Comparison of ENCODE assay signal across 19 cellular contexts in genomic region chr5:137192293-137192743, GRCh38.
DNase-seq lines count a peak whose midpoint lies in the region; ATAC-seq and TF ChIP-seq lines count a peak whose summit lies in the region.
"Had no signal": no experiment of that assay in that cellular context is flagged by ENCODE, and none has a peak within 500 bp of the region (broad histone marks: within the 10 kb centered on the region; RNA-seq: fewer than 3 reads in every experiment).

No MANE protein-coding gene starts in this region.

- no peaks in the 10 kb centered on the region for H3K27me3 Mint-ChIP-seq in activated naive CD4-positive, alpha-beta T cell treated with anti-CD3 and anti-CD28 coated beads, Interleukin-2, amount 10 ng/mL, durations not matched to agents 7 days and 5 days
- H3K27me3 Mint-ChIP-seq: activated CD4-positive, alpha-beta T cell treated with anti-CD3 and anti-CD28 coated beads, Interleukin-2, amount 10 ng/mL, durations not matched to agents 24 days and 14 days; dendritic cell treated with granulocyte-macrophage colony-stimulating factor and Interleukin-4, amounts not matched to agents 40 ng/mL and 50 ng/mL, for 4 days had no signal

- TF ChIP-seq EP300 in stomach (IDR thresholded peaks at IDR 0.05): no peak

- no peak overlapping the region for H3K4me3 ChIP-seq in GM23248
- no peak overlapping the region for H3K4me3 ChIP-seq in RWPE2 (ENCODE audit: severe bottlenecking)
- H3K4me3 ChIP-seq in fibroblast of villous mesenchyme (ENCODE audit: low read depth, low read length): no peak overlapping the region
- no peak overlapping the region for H3K4me3 ChIP-seq in stomach
- H3K4me3 ChIP-seq: suprapubic skin had no signal

- H3K9me3 Mint-ChIP-seq in activated naive CD4-positive, alpha-beta T cell treated with anti-CD3 and anti-CD28 coated beads, Interleukin-2, amount 10 ng/mL, durations not matched to agents 7 days and 5 days: no peaks in the 10 kb centered on the region
- H3K9me3 Mint-ChIP-seq: activated CD4-positive, alpha-beta T cell treated with anti-CD3 and anti-CD28 coated beads, Interleukin-2, amount 10 ng/mL, durations not matched to agents 24 days and 14 days; activated T-cell treated with anti-CD3 and anti-CD28 coated beads, Interleukin-2, amount 50 U/mL, for 4 hours; dendritic cell treated with granulocyte-macrophage colony-stimulating factor and Interleukin-4, amounts not matched to agents 40 ng/mL and 50 ng/mL, for 4 days had no signal

- intact Hi-C loops in stomach (cut with DNase I; ENCODE audit: low total_unique reads): no loop called here

- CTCF ChIA-PET in activated naive CD4-positive, alpha-beta T cell treated with anti-CD3 and anti-CD28 coated beads, Interleukin-2, amount 10 ng/mL, durations not matched to agents 7 days and 5 days (lab: Charles Lee): no interaction called here

- no peaks in the 10 kb centered on the region for H4K20me1 ChIP-seq in GM23248 (ENCODE audit: insufficient read depth)

- H3K4me1 ChIP-seq in GM23248 (ENCODE audit: insufficient read depth) (peaks cover 59% of the 10 kb centered on the region), RWPE2 (ENCODE audit: insufficient read depth, poor library complexity, severe bottlenecking) (peaks cover 40% of the 10 kb centered on the region), stomach (peaks cover 0 to 5% (median 0%) of the 10 kb centered on the region in 4 donors)
- H3K4me1 ChIP-seq: parathyroid adenoma, suprapubic skin had no signal

- H3K9ac ChIP-seq in GM23248: peak overlapping the region; percentile 28; the same call in 1 of the 2 replicates
- H3K9ac ChIP-seq: parathyroid adenoma had no signal

- TF ChIP-seq CTCF in RWPE2 (IDR thresholded peaks at IDR 0.05; ENCODE audit: poor library complexity, severe bottlenecking) (no peak), fibroblast of villous mesenchyme (IDR thresholded peaks at IDR 0.05; ENCODE audit: insufficient read depth, low read depth, low read length) (no peak), stomach (IDR thresholded peaks at IDR 0.05) (no peak)

- ATAC-seq in RWPE2 (ENCODE audit: low read depth): peak; percentile 86
- no peak for ATAC-seq in HG03196 (IDR thresholded peaks at IDR 0.05; ENCODE audit: unreplicated experiment)
- ATAC-seq: activated T-cell treated with anti-CD3 and anti-CD28 coated beads, Interleukin-2, amount 50 U/mL, for 4 hours had no signal

- peaks cover 61% of the 10 kb centered on the region for H3K79me2 ChIP-seq in GM23248 (ENCODE audit: insufficient read depth)
- H3K79me2 ChIP-seq: parathyroid adenoma had no signal

- H3K27ac Mint-ChIP-seq in activated naive CD4-positive, alpha-beta T cell treated with anti-CD3 and anti-CD28 coated beads, Interleukin-2, amount 10 ng/mL, durations not matched to agents 7 days and 5 days: no peak overlapping the region
- H3K27ac Mint-ChIP-seq: activated CD4-positive, alpha-beta T cell treated with anti-CD3 and anti-CD28 coated beads, Interleukin-2, amount 10 ng/mL, durations not matched to agents 24 days and 14 days; dendritic cell treated with granulocyte-macrophage colony-stimulating factor and Interleukin-4, amounts not matched to agents 40 ng/mL and 50 ng/mL, for 4 days had no signal

- H3K4me2 ChIP-seq in GM23248 (ENCODE audit: unreplicated experiment): peak overlapping the region; percentile 30

- DNase-seq in A172 (ENCODE audit: low spot score): peak; percentile 9
- DNase-seq in GM23248: peak; percentile 78
- DNase-seq in RWPE2 (ENCODE audit: low spot score): peak; percentile 79
- peak; percentile 75 for DNase-seq in fibroblast of villous mesenchyme (ENCODE audit: low read depth)
- no peak for DNase-seq in NAMALWA (ENCODE audit: low spot score)
- DNase-seq in stomach: no peak
- DNase-seq in activated naive CD4-positive, alpha-beta T cell treated with anti-CD3 and anti-CD28 coated beads, Interleukin-2, amount 10 ng/mL, durations not matched to agents 7 days and 5 days: no peak
- DNase-seq: activated CD4-positive, alpha-beta T cell treated with anti-CD3 and anti-CD28 coated beads, Interleukin-2, amount 10 ng/mL, durations not matched to agents 24 days and 14 days; activated T-cell treated with anti-CD3 and anti-CD28 coated beads, Interleukin-2, amount 50 U/mL, for 4 hours; amniotic stem cell; DMS 273 treated with DMSO at 0.1 percent for 48 hours; NCI-H1436; NCI-H748 treated with DMSO at 0.1 percent for 48 hours; stimulated activated CD4-positive, alpha-beta T cell treated with anti-CD3 and anti-CD28 coated beads, Interleukin-15, amount 100 ng/mL, for 24 hours; T-helper 9 cell had no signal

- H3K27ac ChIP-seq in GM23248 (peak overlapping the region; percentile 73), RWPE2 (ENCODE audit: poor library complexity, severe bottlenecking) (peak overlapping the region; percentile 60), stomach (no peak overlapping the region)
- H3K27ac ChIP-seq: parathyroid adenoma, suprapubic skin had no signal

- H2AFZ ChIP-seq in GM23248: no peak overlapping the region
- H2AFZ ChIP-seq: parathyroid adenoma had no signal

- no peak overlapping the region for H3K4me3 Mint-ChIP-seq in activated naive CD4-positive, alpha-beta T cell treated with anti-CD3 and anti-CD28 coated beads, Interleukin-2, amount 10 ng/mL, durations not matched to agents 7 days and 5 days
- H3K4me3 Mint-ChIP-seq: activated CD4-positive, alpha-beta T cell treated with anti-CD3 and anti-CD28 coated beads, Interleukin-2, amount 10 ng/mL, durations not matched to agents 24 days and 14 days; activated T-cell treated with anti-CD3 and anti-CD28 coated beads, Interleukin-2, amount 50 U/mL, for 4 hours; dendritic cell treated with granulocyte-macrophage colony-stimulating factor and Interleukin-4, amounts not matched to agents 40 ng/mL and 50 ng/mL, for 4 days had no signal

- H3K36me3 Mint-ChIP-seq in activated naive CD4-positive, alpha-beta T cell treated with anti-CD3 and anti-CD28 coated beads, Interleukin-2, amount 10 ng/mL, durations not matched to agents 7 days and 5 days: no peaks in the 10 kb centered on the region

- no peaks in the 10 kb centered on the region for H3K9me2 ChIP-seq in GM23248 (ENCODE audit: insufficient read depth)

- H3K27me3 ChIP-seq in GM23248 (replicated peaks; ENCODE audit: insufficient read depth): no peaks in the 10 kb centered on the region
- H3K27me3 ChIP-seq in RWPE2 (ENCODE audit: insufficient read depth, poor library complexity, severe bottlenecking): no peaks in the 10 kb centered on the region
- no peaks in the 10 kb centered on the region for H3K27me3 ChIP-seq in stomach
- H3K27me3 ChIP-seq: suprapubic skin had no signal

- in situ Hi-C loops in GM23248 (cut with MboI): no loop called here

- H3K4me1 Mint-ChIP-seq in activated naive CD4-positive, alpha-beta T cell treated with anti-CD3 and anti-CD28 coated beads, Interleukin-2, amount 10 ng/mL, durations not matched to agents 7 days and 5 days: no peaks in the 10 kb centered on the region
- H3K4me1 Mint-ChIP-seq: activated CD4-positive, alpha-beta T cell treated with anti-CD3 and anti-CD28 coated beads, Interleukin-2, amount 10 ng/mL, durations not matched to agents 24 days and 14 days had no signal

- H3K36me3 ChIP-seq in GM23248 (ENCODE audit: low read depth) (no peaks in the 10 kb centered on the region), RWPE2 (ENCODE audit: low read depth) (no peaks in the 10 kb centered on the region), stomach (no peaks in the 10 kb centered on the region)
- H3K36me3 ChIP-seq: suprapubic skin had no signal

- TF ChIP-seq POLR2A in stomach (IDR thresholded peaks at IDR 0.05): no peak

- H3F3A ChIP-seq in GM23248 (ENCODE audit: insufficient read depth): peaks cover 56% of the 10 kb centered on the region

- 30 to 35% methylated on average over 3 of the region's 3 CpGs for WGBS in GM23248 (ENCODE audit: low coverage in 1 of 2, low lambda C conversion rate in 2 of 2, missing lambda C conversion rate in 2 of 2), 2 experiments
- WGBS in stomach, 5 donors: 27 to 45% (median 29%) methylated on average over 3 of the region's 3 CpGs

- no peaks in the 10 kb centered on the region for H3K9me3 ChIP-seq in GM23248 (ENCODE audit: low read depth)
- H3K9me3 ChIP-seq in RWPE2 (ENCODE audit: severe bottlenecking): no peaks in the 10 kb centered on the region
- no peaks in the 10 kb centered on the region for H3K9me3 ChIP-seq in stomach
- H3K9me3 ChIP-seq: suprapubic skin had no signal

Comparison
In these comparisons a context has a peak if more than half of its experiments do, and no peak if none do; other contexts are left out.
1. DNase-seq: peak in A172 (single experiment), GM23248 (single experiment), RWPE2 (single experiment) and fibroblast of villous mesenchyme (single experiment); none in NAMALWA (single experiment), stomach (single experiment) and activated naive CD4-positive, alpha-beta T cell treated with anti-CD3 and anti-CD28 coated beads, Interleukin-2, amount 10 ng/mL, durations not matched to agents 7 days and 5 days (single experiment).
2. H3K27ac ChIP-seq: peak in GM23248 (single experiment) and RWPE2 (single experiment); none in stomach (0 of 5).